In the genomic region with DNA sequence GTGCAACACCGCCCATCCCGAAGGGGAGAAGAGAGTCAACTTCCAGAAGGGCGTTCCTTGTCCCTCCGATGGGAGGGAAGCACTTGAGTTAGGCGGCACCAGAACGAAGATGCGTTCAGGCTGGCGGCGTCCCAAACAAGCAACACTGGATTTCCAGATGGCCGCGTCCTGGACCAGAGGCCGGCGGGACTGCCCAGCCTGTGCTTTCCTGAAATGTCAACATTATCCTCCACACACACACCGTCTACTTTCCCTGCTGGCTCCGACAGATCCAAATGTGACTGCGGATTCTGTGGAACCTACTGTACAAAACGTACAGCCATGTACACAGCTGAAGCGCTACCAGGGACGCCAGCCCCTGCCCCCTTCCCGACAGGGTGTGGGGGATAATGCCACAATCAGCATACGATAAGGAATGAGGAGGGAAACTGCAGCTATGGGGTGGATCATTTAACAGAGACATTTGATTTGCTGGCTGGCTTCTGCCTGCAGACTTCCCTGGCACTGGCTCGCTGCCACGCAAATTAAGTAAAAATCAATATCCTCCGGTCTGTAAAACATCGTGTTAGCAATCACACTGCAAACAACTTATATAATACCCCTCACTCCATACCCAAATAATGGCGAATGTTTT, we compare ENCODE assay signal across 8 cellular contexts.
DNase-seq lines count a peak whose midpoint lies in the region; ATAC-seq and TF ChIP-seq lines count a peak whose summit lies in the region.

No MANE protein-coding gene starts in this region.

- DNase-seq in NCI-H1092 treated with DMSO at 0.1 percent for 48 hours (lab: John Stamatoyannopoulos, UW) (peak; percentile 89), suprapubic skin (ENCODE audit: low spot score in 2 of 2) (no peak), foreskin keratinocyte (no peak), UCSD-AML1 (lab: John Stamatoyannopoulos, UW; ENCODE audit: unreplicated experiment) (no peak), erythroblast (lab: John Stamatoyannopoulos, UW) (no peak), CD1c-positive myeloid dendritic cell (ENCODE audit: extremely low spot score) (no peak)

- no peak for TF ChIP-seq EP300 in suprapubic skin (IDR thresholded peaks at IDR 0.05)

- ATAC-seq in SK-N-SH treated with all-trans-retinoic acid at 6 μM for 48 hours (peak; percentile 57), foreskin keratinocyte (no peak)

- H3K4me1 ChIP-seq in suprapubic skin = peaks cover 23% of the 10 kb centered on the region
- peaks cover 9% of the 10 kb centered on the region for H3K4me1 ChIP-seq in foreskin keratinocyte

- H3K9me3 ChIP-seq in suprapubic skin = no peaks in the 10 kb centered on the region

- H3K27ac ChIP-seq in layer of hippocampus (ENCODE audit: low read depth, low read length) (peak overlapping the region; percentile 65), suprapubic skin (peak overlapping the region; percentile 16), foreskin keratinocyte (no peak overlapping the region)

- no peak overlapping the region for H3K4me3 ChIP-seq in suprapubic skin

- WGBS in suprapubic skin = 35% methylated on average over 26 of the region's 26 CpGs

- H3K27me3 ChIP-seq in layer of hippocampus (ENCODE audit: control insufficient read depth, insufficient read depth, low read length) (no peaks in the 10 kb centered on the region), suprapubic skin (no peaks in the 10 kb centered on the region), foreskin keratinocyte (no peaks in the 10 kb centered on the region)

- peaks cover 17% of the 10 kb centered on the region for H3K36me3 ChIP-seq in suprapubic skin

- TF ChIP-seq CTCF in suprapubic skin (IDR thresholded peaks at IDR 0.05) (no peak), foreskin keratinocyte (conservative IDR thresholded peaks at IDR 0.05) (no peak)

- TF ChIP-seq POLR2A in suprapubic skin (IDR thresholded peaks at IDR 0.05) (no peak), erythroblast (IDR thresholded peaks at IDR 0.05; ENCODE audit: low read length) (no peak)

TF ChIP-seq in SK-N-SH treated with all-trans-retinoic acid at 6 μM for 48 hours, 23 proteins besides CTCF, POLR2A, EP300 and RAD21:
- 0 out of 2 replicates have a peak, but pooled peaks have one; percentile 13 for TF ChIP-seq TCF4 (CRISPR knock-in tag; IDR thresholded peaks at IDR 0.05; ENCODE audit: borderline replicate concordance)
- TF ChIP-seq ZNF70 (CRISPR knock-in tag; IDR thresholded peaks at IDR 0.05) = peak; percentile 65; the same call in 1 of the 2 replicates
- TF ChIP-seq RARB (CRISPR knock-in tag; IDR thresholded peaks at IDR 0.05) = no peak
- no peak for TF ChIP-seq GLIS3 (CRISPR knock-in tag; IDR thresholded peaks at IDR 0.05)
- TF ChIP-seq ZC3H10 (CRISPR knock-in tag; IDR thresholded peaks at IDR 0.05) = no peak
- no peak for TF ChIP-seq OSR1 (CRISPR knock-in tag; IDR thresholded peaks at IDR 0.05)
